12 cellular contexts compared by ENCODE assay signal in the genomic region with DNA sequence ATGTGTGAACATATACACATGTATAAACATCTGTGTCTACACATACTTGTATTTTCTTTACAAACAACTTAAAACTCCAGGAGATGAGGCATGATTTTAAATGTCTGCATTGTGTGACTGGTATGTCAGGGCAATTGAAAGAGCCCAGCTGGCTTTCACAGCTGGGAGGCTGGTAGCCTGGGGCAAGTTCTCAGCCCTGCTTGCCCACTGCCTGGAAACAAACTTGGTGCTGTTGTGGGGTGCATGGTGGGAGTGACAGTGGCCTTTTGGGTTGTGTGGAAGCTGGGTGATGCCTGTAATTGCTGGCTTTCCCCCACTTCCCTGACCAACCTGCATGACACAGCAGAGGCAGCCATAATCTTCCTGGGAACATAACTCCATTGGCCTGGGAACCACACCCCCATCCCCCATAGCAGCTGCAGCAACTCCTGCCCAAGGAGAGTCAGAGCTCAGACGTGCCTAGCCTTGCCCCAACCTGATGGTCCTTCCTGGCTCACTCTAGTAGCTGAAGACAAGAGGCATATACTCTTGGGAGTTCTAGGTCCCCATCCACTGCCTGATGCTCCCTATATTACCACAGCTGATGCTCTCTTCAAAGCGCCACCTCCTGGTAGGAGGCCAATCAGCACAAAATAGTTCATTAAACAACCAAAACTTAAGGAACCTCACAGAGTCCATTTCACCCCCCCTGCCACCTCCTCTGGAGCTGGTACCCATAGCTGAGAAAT.
DNase-seq lines count a peak whose midpoint lies in the region; TF ChIP-seq lines count a peak whose summit lies in the region.
"Had no signal": no experiment of that assay in that cellular context is flagged by ENCODE, and none has a peak within 500 bp of the region (broad histone marks: within the 10 kb centered on the region; RNA-seq: fewer than 3 reads in every experiment).

No MANE protein-coding gene starts in this region.

- H3K4me2 ChIP-seq in Loucy (ENCODE audit: low read depth, low read length, poor library complexity, severe bottlenecking) = no peak overlapping the region
- H3K4me2 ChIP-seq in smooth muscle cell = no peak overlapping the region

- H3K4me1 ChIP-seq in Loucy (ENCODE audit: insufficient read depth, low read length, poor library complexity, severe bottlenecking) (peaks cover 8% of the 10 kb centered on the region), smooth muscle cell (ENCODE audit: low read depth) (no peaks in the 10 kb centered on the region)

- H2AFZ ChIP-seq in Loucy (ENCODE audit: low read length) = no peak overlapping the region
- H2AFZ ChIP-seq in smooth muscle cell (ENCODE audit: low read depth) = no peak overlapping the region

- H3K4me3 ChIP-seq in Loucy (ENCODE audit: low read length, poor library complexity, severe bottlenecking) (no peak overlapping the region), smooth muscle cell (no peak overlapping the region)
- H3K4me3 ChIP-seq: Peyer's patch had no signal

- POLR2A ChIA-PET in activated CD4-positive, alpha-beta memory T cell treated with anti-CD3 and anti-CD28 coated beads for 36 hours (lab: Charles Lee) = no interaction called here
- POLR2A ChIA-PET in activated CD4-positive, alpha-beta memory T cell treated with anti-CD3 and anti-CD28 coated beads, Interleukin-2, amount 10 ng/mL, durations not matched to agents 7 days and 5 days (lab: Charles Lee) = no interaction called here

- H4K20me1 ChIP-seq in Loucy (ENCODE audit: insufficient read depth, low read length, poor library complexity, severe bottlenecking) = no peaks in the 10 kb centered on the region
- H4K20me1 ChIP-seq in smooth muscle cell (ENCODE audit: low read depth) = no peaks in the 10 kb centered on the region

- H3K4me3 Mint-ChIP-seq in activated CD4-positive, alpha-beta memory T cell treated with anti-CD3 and anti-CD28 coated beads for 36 hours = no peak overlapping the region
- no peak overlapping the region for H3K4me3 Mint-ChIP-seq in activated CD4-positive, alpha-beta memory T cell treated with anti-CD3 and anti-CD28 coated beads, Interleukin-2, amount 10 ng/mL, durations not matched to agents 7 days and 5 days
- H3K4me3 Mint-ChIP-seq in chondrocyte (ENCODE audit: unreplicated experiment) = no peak overlapping the region

- H3K36me3 ChIP-seq in Loucy (ENCODE audit: insufficient read depth, low read length) (no peaks in the 10 kb centered on the region), smooth muscle cell (ENCODE audit: low read depth) (no peaks in the 10 kb centered on the region)
- H3K36me3 ChIP-seq: Peyer's patch had no signal

- CTCF ChIA-PET in activated CD4-positive, alpha-beta memory T cell treated with anti-CD3 and anti-CD28 coated beads for 36 hours (lab: Charles Lee) = interaction anchor here (0.9 to 1.4 kb wide), 2 partner anchors 13 to 268 kb away, joined by 3 to 4 read pairs; no protein-coding TSS in a partner anchor
- CTCF ChIA-PET in activated CD4-positive, alpha-beta memory T cell treated with anti-CD3 and anti-CD28 coated beads, Interleukin-2, amount 10 ng/mL, durations not matched to agents 7 days and 5 days (lab: Charles Lee) = interaction anchor here (1.5 kb wide), 1 partner anchor 268 kb away, joined by 7 read pairs; no protein-coding TSS in a partner anchor

- TF ChIP-seq CTCF in Loucy (conservative IDR thresholded peaks at IDR 0.05; ENCODE audit: low read length) = peak; percentile 64
- TF ChIP-seq CTCF in chondrocyte (IDR thresholded peaks at IDR 0.05) = peak; percentile 43
- TF ChIP-seq CTCF in smooth muscle cell (IDR thresholded peaks at IDR 0.05; ENCODE audit: borderline replicate concordance, insufficient read depth, poor library complexity, severe bottlenecking) = peak; percentile 19

- H3K27me3 ChIP-seq in Loucy (ENCODE audit: insufficient read depth, low read length, poor library complexity, severe bottlenecking) (no peaks in the 10 kb centered on the region), smooth muscle cell (ENCODE audit: low read depth) (no peaks in the 10 kb centered on the region)
- H3K27me3 ChIP-seq: neutrophil, Peyer's patch had no signal

- H3K9me3 Mint-ChIP-seq in activated CD4-positive, alpha-beta memory T cell treated with anti-CD3 and anti-CD28 coated beads for 36 hours = peaks cover 2% of the 10 kb centered on the region
- peaks cover 10% of the 10 kb centered on the region for H3K9me3 Mint-ChIP-seq in activated CD4-positive, alpha-beta memory T cell treated with anti-CD3 and anti-CD28 coated beads, Interleukin-2, amount 10 ng/mL, durations not matched to agents 7 days and 5 days
- peaks cover 12% of the 10 kb centered on the region for H3K9me3 Mint-ChIP-seq in chondrocyte (ENCODE audit: low read depth)

- WGBS in smooth muscle cell (ENCODE audit: low lambda C conversion rate) = 92% methylated on average over 2 of the region's 2 CpGs

- peak; percentile 11 for DNase-seq in activated CD4-positive, alpha-beta memory T cell treated with anti-CD3 and anti-CD28 coated beads for 36 hours
- no peak for DNase-seq in activated CD4-positive, alpha-beta memory T cell treated with anti-CD3 and anti-CD28 coated beads, Interleukin-2, amount 10 ng/mL, durations not matched to agents 7 days and 5 days
- DNase-seq in chondrocyte (ENCODE audit: low spot score) (no peak), smooth muscle cell (lab: John Stamatoyannopoulos, UW; ENCODE audit: unreplicated experiment) (no peak), NCI-H2029 treated with DMSO at 0.1 percent for 48 hours (lab: John Stamatoyannopoulos, UW) (no peak), RKO (ENCODE audit: low spot score) (no peak), medulla oblongata (ENCODE audit: extremely low spot score) (no peak)
- DNase-seq: AML-193, NCI-H1417 treated with DMSO at 0.1 percent for 48 hours, Peyer's patch had no signal

- no peaks in the 10 kb centered on the region for H3F3A ChIP-seq in Loucy (ENCODE audit: low read depth)
- no peaks in the 10 kb centered on the region for H3F3A ChIP-seq in smooth muscle cell (ENCODE audit: low read depth)

- H3K79me2 ChIP-seq in Loucy (ENCODE audit: insufficient read depth, low read length) = no peaks in the 10 kb centered on the region; the same call in 1 of the 2 replicates
- H3K79me2 ChIP-seq in smooth muscle cell (ENCODE audit: low read depth) = no peaks in the 10 kb centered on the region

- H3K9me2 ChIP-seq in Loucy (replicated peaks; ENCODE audit: low read depth, low read length) = no peaks in the 10 kb centered on the region

- H3K27ac Mint-ChIP-seq in activated CD4-positive, alpha-beta memory T cell treated with anti-CD3 and anti-CD28 coated beads for 36 hours = no peak overlapping the region
- H3K27ac Mint-ChIP-seq in activated CD4-positive, alpha-beta memory T cell treated with anti-CD3 and anti-CD28 coated beads, Interleukin-2, amount 10 ng/mL, durations not matched to agents 7 days and 5 days = no peak overlapping the region
- no peak overlapping the region for H3K27ac Mint-ChIP-seq in chondrocyte (ENCODE audit: unreplicated experiment)

- intact Hi-C loops in activated CD4-positive, alpha-beta memory T cell treated with anti-CD3 and anti-CD28 coated beads for 36 hours (cut with micrococcal nuclease) = loop anchor here (2.0 kb wide), 1 partner anchor 268 kb away; no protein-coding TSS in a partner anchor

- no peaks in the 10 kb centered on the region for H3K27me3 Mint-ChIP-seq in activated CD4-positive, alpha-beta memory T cell treated with anti-CD3 and anti-CD28 coated beads for 36 hours
- H3K27me3 Mint-ChIP-seq in activated CD4-positive, alpha-beta memory T cell treated with anti-CD3 and anti-CD28 coated beads, Interleukin-2, amount 10 ng/mL, durations not matched to agents 7 days and 5 days = peaks cover 2% of the 10 kb centered on the region
- H3K27me3 Mint-ChIP-seq in chondrocyte (ENCODE audit: low read depth) = no peaks in the 10 kb centered on the region

- H3K4me1 Mint-ChIP-seq in activated CD4-positive, alpha-beta memory T cell treated with anti-CD3 and anti-CD28 coated beads for 36 hours (ENCODE audit: low read depth) = peaks cover 10% of the 10 kb centered on the region
- no peaks in the 10 kb centered on the region for H3K4me1 Mint-ChIP-seq in activated CD4-positive, alpha-beta memory T cell treated with anti-CD3 and anti-CD28 coated beads, Interleukin-2, amount 10 ng/mL, durations not matched to agents 7 days and 5 days
- peaks cover 13% of the 10 kb centered on the region for H3K4me1 Mint-ChIP-seq in chondrocyte (ENCODE audit: low read depth)

- no peak overlapping the region for H3K27ac ChIP-seq in smooth muscle cell (ENCODE audit: low read depth)
- H3K27ac ChIP-seq: neutrophil, Peyer's patch had no signal

- H3K9ac ChIP-seq in Loucy (ENCODE audit: low read depth, low read length, poor library complexity, severe bottlenecking) (no peak overlapping the region), smooth muscle cell (ENCODE audit: low read depth) (no peak overlapping the region)

- H3K36me3 Mint-ChIP-seq in activated CD4-positive, alpha-beta memory T cell treated with anti-CD3 and anti-CD28 coated beads for 36 hours = peaks cover 6% of the 10 kb centered on the region
- peaks cover 4% of the 10 kb centered on the region for H3K36me3 Mint-ChIP-seq in activated CD4-positive, alpha-beta memory T cell treated with anti-CD3 and anti-CD28 coated beads, Interleukin-2, amount 10 ng/mL, durations not matched to agents 7 days and 5 days (ENCODE audit: low read depth)
- H3K36me3 Mint-ChIP-seq in chondrocyte (ENCODE audit: low read depth) = peaks cover 9% of the 10 kb centered on the region

- H3K9me3 ChIP-seq in Loucy (ENCODE audit: insufficient read depth, low read depth, low read length) (no peaks in the 10 kb centered on the region), smooth muscle cell (replicated peaks; ENCODE audit: low read depth) (no peaks in the 10 kb centered on the region)
- H3K9me3 ChIP-seq: neutrophil, Peyer's patch had no signal
